Comparison of ENCODE assay signal across 23 cellular contexts in the genomic region with DNA sequence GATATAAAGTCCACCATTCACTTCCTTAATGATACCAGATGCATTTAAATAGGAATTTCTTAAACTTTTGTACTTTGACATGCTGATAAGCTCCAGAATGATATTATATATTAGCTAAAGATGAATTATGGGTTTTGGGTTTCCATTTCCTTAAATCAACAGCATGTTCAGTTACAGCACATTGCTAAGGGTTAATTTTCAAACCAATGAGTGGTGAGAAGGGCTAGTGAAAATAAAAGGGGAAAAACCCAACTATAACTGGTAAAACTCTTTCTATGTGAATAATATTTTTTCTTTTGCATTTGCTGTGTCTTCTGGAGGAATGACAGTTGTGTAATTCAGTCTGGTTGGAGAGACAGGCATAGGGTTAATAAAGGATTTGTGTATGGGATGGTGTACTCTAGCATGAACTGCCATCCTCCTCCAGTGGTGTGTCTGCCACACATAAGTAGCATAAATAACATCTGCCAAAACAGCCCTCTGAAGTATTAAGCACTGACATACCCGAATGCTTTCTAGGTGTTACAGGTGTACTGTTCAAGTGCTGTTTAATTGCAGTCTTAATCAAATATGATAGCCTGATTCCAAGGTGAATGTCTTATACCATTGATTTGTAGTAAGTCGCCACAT. TPM values are rescaled to one million over a fixed set of nuclear protein-coding genes. Genes with fewer than 3 reads are reported as not detected.
DNase-seq lines count a peak whose midpoint lies in the region; ATAC-seq, FAIRE-seq and TF ChIP-seq lines count a peak whose summit lies in the region.
"Had no signal": no experiment of that assay in that cellular context is flagged by ENCODE, and none has a peak within 500 bp of the region (broad histone marks: within the 10 kb centered on the region; RNA-seq: fewer than 3 reads in every experiment).

No MANE protein-coding gene starts in this region.

- no peaks in the 10 kb centered on the region for H3K27me3 ChIP-seq in HepG2 (ENCODE audit: control insufficient read depth in 1 of 2, insufficient read depth in 2 of 2, low read length in 2 of 2)
- H3K27me3 ChIP-seq in right lobe of liver: no peaks in the 10 kb centered on the region
- H3K27me3 ChIP-seq in small intestine (ENCODE audit: control insufficient read depth in 2 of 2, insufficient read depth in 2 of 2, low read length in 2 of 2): no peaks in the 10 kb centered on the region
- H3K27me3 ChIP-seq: adrenal gland, cardiac muscle cell, uterus had no signal

- H4K20me1 ChIP-seq in HepG2 (ENCODE audit: insufficient read depth, low read length): no peaks in the 10 kb centered on the region

- BruUV-seq in HepG2 (replicated peaks; lab: Mats Ljungman, UMichigan): no TSS peak

- ATAC-seq in HepG2 (no peak), right lobe of liver (no peak), GM21825 (IDR thresholded peaks at IDR 0.05; ENCODE audit: unreplicated experiment) (peak; percentile 71), HG03139 (IDR thresholded peaks at IDR 0.05; ENCODE audit: unreplicated experiment) (peak; percentile 64)
- ATAC-seq: activated CD4-positive, CD25-positive, alpha-beta regulatory T cell treated with anti-CD3 and anti-CD28 coated beads, Interleukin-2, amount 50 U/mL, for 24 hours; left ventricle myocardium superior had no signal

- H3K27ac ChIP-seq in HepG2 (ENCODE audit: extremely low read length, insufficient read depth, low read length): no peak overlapping the region
- H3K27ac ChIP-seq in right lobe of liver: no peak overlapping the region
- H3K27ac ChIP-seq in small intestine (ENCODE audit: low read depth in 1 of 2, low read length in 1 of 2): no peak overlapping the region
- H3K27ac ChIP-seq: adrenal gland, cardiac muscle cell, uterus had no signal

- no peak overlapping the region for H3K4me3 ChIP-seq in HepG2 (replicated peaks in 1 of 3; ENCODE audit: insufficient read depth in 1 of 3, low read depth in 2 of 3, low read length in 3 of 3)
- no peak overlapping the region for H3K4me3 ChIP-seq in right lobe of liver
- no peak overlapping the region for H3K4me3 ChIP-seq in small intestine (ENCODE audit: low read depth in 1 of 2, low read length in 2 of 2)
- H3K4me3 ChIP-seq: adrenal gland, cardiac muscle cell, uterus had no signal

- no peak for TF ChIP-seq RAD21 in HepG2 (CRISPR knock-in tag; IDR thresholded peaks at IDR 0.05)

- H3K4me1 ChIP-seq in HepG2 (ENCODE audit: insufficient read depth, low read length) (peaks cover 50% of the 10 kb centered on the region), right lobe of liver (peaks cover 0 to 35% (median 13%) of the 10 kb centered on the region in 4 donors), small intestine (ENCODE audit: control insufficient read depth in 2 of 2, insufficient read depth in 1 of 2, low read depth in 1 of 2, low read length in 1 of 2) (peaks cover 0 to 7% of the 10 kb centered on the region in 2 donors)
- H3K4me1 ChIP-seq: adrenal gland, uterus had no signal

- no peak for DNase-seq in HepG2 (ENCODE audit: low spot score)
- no peak for DNase-seq in right lobe of liver
- DNase-seq in small intestine: peak; percentile 54
- no peak for DNase-seq in GM19238 (ENCODE audit: insufficient read length, low spot score)
- DNase-seq in activated gamma-delta T cell (lab: John Stamatoyannopoulos, UW): no peak
- DNase-seq in head of caudate nucleus: no peak
- DNase-seq: activated CD8-positive, alpha-beta memory T cell treated with anti-CD3 and anti-CD28 coated beads for 24 hours; C1 segment of cervical spinal cord; erythroblast; left ventricle myocardium superior; NCI-H2029; NCI-H510A; occipital lobe; SHP77 treated with DMSO at 0.1 percent for 48 hours; stimulated activated CD4-positive, alpha-beta T cell treated with anti-CD3 and anti-CD28 coated beads, Interleukin-4, amount 100 ng/mL, for 1 hour; T-helper 2 cell; uterus had no signal

- no peaks in the 10 kb centered on the region for H3K9me3 ChIP-seq in HepG2 (ENCODE audit: low read length)
- H3K9me3 ChIP-seq in right lobe of liver: no peaks in the 10 kb centered on the region
- no peaks in the 10 kb centered on the region for H3K9me3 ChIP-seq in small intestine (ENCODE audit: control insufficient read depth, low read depth)
- H3K9me3 ChIP-seq: adrenal gland, uterus had no signal

- intact Hi-C loops in HepG2 (cut with micrococcal nuclease; ENCODE audit: unreplicated experiment) (no loop called here), right lobe of liver (cut with DNase I) (no loop called here), head of caudate nucleus (cut with DNase I) (no loop called here)

- WGBS in HepG2 (ENCODE audit: low lambda C conversion rate): 98% methylated on average over 2 of the region's 2 CpGs
- 60% methylated on average over 2 of the region's 2 CpGs for WGBS in right lobe of liver (ENCODE audit: insufficient coverage, low coverage, low lambda C conversion rate, missing lambda C conversion rate)
- 17 to 60% (median 35%) methylated on average over 2 of the region's 2 CpGs for WGBS in small intestine, 3 donors

- H3K79me2 ChIP-seq in HepG2 (ENCODE audit: insufficient read depth, low read length): no peaks in the 10 kb centered on the region

- in situ Hi-C loops in HepG2 (cut with HindIII; ENCODE audit: extremely low pct_ligation_motif_present, low pct_unique_long_range_greater_than_20kb): no loop called here

- TF ChIP-seq EP300 in HepG2 (IDR thresholded peaks at IDR 0.05; ENCODE audit: low read depth in 2 of 2, low read length in 2 of 2) (no peak), HepG2 (CRISPR knock-in tag; IDR thresholded peaks at IDR 0.05; ENCODE audit: borderline replicate concordance) (no peak)

- H3K36me3 ChIP-seq in HepG2 (replicated peaks in 1 of 2; ENCODE audit: control insufficient read depth in 1 of 2, insufficient read depth in 2 of 2, low read length in 2 of 2): no peaks in the 10 kb centered on the region; a peak in 1 of 5 replicates
- no peaks in the 10 kb centered on the region for H3K36me3 ChIP-seq in right lobe of liver
- no peaks in the 10 kb centered on the region for H3K36me3 ChIP-seq in small intestine (ENCODE audit: control insufficient read depth in 2 of 2, insufficient read depth in 2 of 2, low read length in 2 of 2)
- H3K36me3 ChIP-seq: adrenal gland, cardiac muscle cell, uterus had no signal

- TF ChIP-seq CTCF in HepG2 (CRISPR knock-in tag; IDR thresholded peaks at IDR 0.05) (no peak), right lobe of liver (IDR thresholded peaks at IDR 0.05) (no peak)

- no peak overlapping the region for H3K4me2 ChIP-seq in HepG2 (ENCODE audit: low read depth, low read length)

- H3K9ac ChIP-seq in HepG2 (ENCODE audit: insufficient read depth, low read depth, low read length): no peak overlapping the region

- FAIRE-seq in HepG2 (lab: Jason Lieb, UNC): no peak
- FAIRE-seq in small intestine (lab: Jason Lieb, UNC): no peak
- FAIRE-seq: A204.1 had no signal

- CTCF ChIA-PET in HepG2 (lab: Yijun Ruan, JAX; ENCODE audit: low intra/inter-chr PET ratio, low total read pairs): no interaction called here

- TF ChIP-seq POLR2A in HepG2 (IDR thresholded peaks at IDR 0.05; ENCODE audit: insufficient read depth in 1 of 2, low read depth in 2 of 2, low read length in 2 of 2): no peak
- no peak for TF ChIP-seq POLR2A in right lobe of liver (IDR thresholded peaks at IDR 0.05)

- no peak overlapping the region for H2AFZ ChIP-seq in HepG2 (ENCODE audit: low read length)

- POLR2A ChIA-PET in HepG2 (lab: Yijun Ruan, JAX): no interaction called here

RNA-seq across cellular contexts. Expression of gene CPS1, which starts 19.3 kb away (rescaled TPM):
- total RNA-seq in HepG2 (2016; rRNA removed; fragmentation: Illumina TruSeq; extraction: Trizol) (44.9 and 51.7 TPM in 2 replicates), right lobe of liver (1,000 to 10,000 TPM; 1,066 to 2,150 (median 1,343) TPM)
- total RNA-seq in HepG2 (2016; cell fraction: cytosol; rRNA removed; fragmentation: Illumina TruSeq; extraction: Trizol; ENCODE audit: low read depth): 4.5 and 7.1 TPM in 2 replicates
- total RNA-seq in HepG2 (2016; cell fraction: insoluble cytoplasmic fraction; rRNA removed; fragmentation: Illumina TruSeq; extraction: Trizol): 42.6 and 49.0 TPM in 2 replicates
- total RNA-seq in HepG2 (2016; cell fraction: membrane; rRNA removed; fragmentation: Illumina TruSeq; extraction: Trizol): 22.1 and 24.3 TPM in 2 replicates
- total RNA-seq in HepG2 (2016; cell fraction: nucleus; rRNA removed; fragmentation: Illumina TruSeq; extraction: Trizol): 47.7 and 52.3 TPM in 2 replicates
- polyA plus RNA-seq in HepG2 (2011; rRNA removed) (17.6 and 24.4 TPM in 2 replicates), small intestine (100 to 1,000 TPM in 2 of 3 donors, 10 to 100 TPM in 1; 64.0 to 191 (median 120) TPM)
- polyA plus RNA-seq in HepG2 (2011; cell fraction: cytosol; rRNA removed): 16.5 and 18.6 TPM in 2 replicates
- 16.9 and 18.9 TPM in 2 replicates for polyA plus RNA-seq in HepG2 (2011; cell fraction: nucleus; rRNA removed)
- 13.0 and 24.2 TPM in 2 replicates for polyA plus RNA-seq in HepG2 (2012)
- 1.3 and 1.4 TPM in 2 replicates for polyA plus RNA-seq in HepG2 (2016; cell fraction: cytosol; fragmentation: Illumina TruSeq; extraction: Trizol; ENCODE audit: low read depth)
- 22.9 and 25.1 TPM in 2 replicates for polyA plus RNA-seq in HepG2 (2016; cell fraction: insoluble cytoplasmic fraction; fragmentation: Illumina TruSeq; extraction: Trizol; ENCODE audit: low read depth)
- polyA plus RNA-seq in HepG2 (2016; cell fraction: membrane; fragmentation: Illumina TruSeq; extraction: Trizol; ENCODE audit: low read depth): 7.7 and 8.8 TPM in 2 replicates
- 28.4 and 30.6 TPM in 2 replicates for polyA plus RNA-seq in HepG2 (2016; cell fraction: nucleus; fragmentation: Illumina TruSeq; extraction: Trizol; ENCODE audit: insufficient read depth, low read depth)
- polyA minus RNA-seq in HepG2 (2011; rRNA and poly(A)+ RNA removed; ENCODE audit: low replicate concordance): 49.7 and 1,370 TPM in 2 replicates
- polyA minus RNA-seq in HepG2 (2011; cell fraction: cytosol; rRNA and poly(A)+ RNA removed): 44.2 and 46.4 TPM in 2 replicates
- polyA minus RNA-seq in HepG2 (2011; cell fraction: nucleus; rRNA and poly(A)+ RNA removed): 89.2 and 97.7 TPM in 2 replicates

Comparison
In these comparisons a context has a peak if more than half of its experiments do, and no peak if none do; other contexts are left out.
1. RNA of gene CPS1, which starts 19.3 kb away (total RNA-seq): 1,066 to 2,150 TPM in right lobe of liver; 4.5 to 52.3 TPM in HepG2; every median in the first group is over 10 times any median in the second.
2. ATAC-seq: peak in GM21825 (single experiment) and HG03139 (single experiment); none in HepG2 (single experiment) and right lobe of liver (0 of 4).